In the genomic region with DNA sequence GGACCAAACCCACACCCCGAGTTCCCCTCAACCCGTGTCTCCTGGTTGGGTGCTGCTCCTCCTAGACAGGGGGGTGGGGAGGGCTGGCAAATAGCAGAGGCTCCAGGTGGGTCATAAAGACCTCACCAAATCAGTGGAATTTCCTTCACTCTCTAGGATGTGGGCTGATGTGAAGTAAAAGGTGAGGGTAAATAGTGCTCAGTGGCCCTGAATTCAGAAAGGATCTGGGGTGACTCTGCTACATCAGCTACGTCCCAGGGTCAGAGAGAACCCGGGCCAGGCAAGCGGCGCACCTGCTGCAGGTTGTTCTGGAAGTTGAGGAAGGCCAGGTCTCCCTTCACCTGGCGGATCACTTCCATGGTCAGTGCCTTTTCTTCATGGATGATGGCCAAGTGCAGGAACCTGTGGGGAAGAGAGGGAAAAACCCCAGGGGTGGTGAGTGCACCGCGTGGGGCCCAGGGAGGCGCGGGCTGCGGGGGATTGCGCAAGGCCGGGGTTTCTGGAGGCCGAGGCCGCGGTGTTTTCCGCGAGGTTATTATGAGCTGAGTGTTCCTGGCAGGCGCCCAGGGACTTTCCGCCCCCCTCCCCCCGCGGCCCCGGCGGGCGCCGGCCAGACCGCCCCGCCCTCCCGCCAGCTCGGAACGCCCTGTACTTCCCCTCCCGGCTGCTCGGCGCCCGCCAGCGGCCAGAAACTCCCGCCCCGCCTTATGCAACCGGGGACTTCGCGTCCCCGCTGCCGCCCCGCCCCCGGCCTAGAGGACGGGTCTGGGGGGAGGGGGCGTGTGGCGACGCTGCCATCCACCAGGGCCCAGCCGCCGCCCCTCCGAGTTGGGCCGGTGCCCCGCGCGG, we compare ENCODE assay signal across 8 cellular contexts. TPM values are rescaled to one million over a fixed set of nuclear protein-coding genes. Genes with fewer than 3 reads are reported as not detected.
DNase-seq lines count a peak whose midpoint lies in the region; ATAC-seq and TF ChIP-seq lines count a peak whose summit lies in the region.

No MANE protein-coding gene starts in this region.

- ATAC-seq in GM21717 (IDR thresholded peaks at IDR 0.05; ENCODE audit: unreplicated experiment): peak; percentile 40

- no peaks in the 10 kb centered on the region for H3K27me3 ChIP-seq in mucosa of rectum (ENCODE audit: control insufficient read depth in 2 of 2, insufficient read depth in 2 of 2, low read length in 2 of 2)

- DNase-seq in DMS153 treated with DMSO at 0.1 percent for 48 hours (lab: John Stamatoyannopoulos, UW; ENCODE audit: unreplicated experiment) (peak; percentile 91), OCI-M1 (lab: John Stamatoyannopoulos, UW) (peak; percentile 93), activated T-cell treated with anti-CD3 and anti-CD28 coated beads for 48 hours (ENCODE audit: low read depth) (peak; percentile 96), epithelial cell of proximal tubule (ENCODE audit: low read depth) (no peak)
- DNase-seq in Jurkat, Clone E6-1 (ENCODE audit: low read depth, low spot score): peak; percentile 62
- DNase-seq in stimulated activated CD8-positive, alpha-beta memory T cell treated with anti-CD3 and anti-CD28 coated beads, Interleukin-4, amount 100 ng/mL, for 24 hours (ENCODE audit: low read depth): peak; percentile 93

- TF ChIP-seq CTCF in epithelial cell of proximal tubule (conservative IDR thresholded peaks at IDR 0.05; ENCODE audit: low read depth, low read length): no peak

- peak overlapping the region; percentile 83 for H3K4me3 ChIP-seq in Jurkat, Clone E6-1 (ENCODE audit: low read length)
- peak overlapping the region; percentile 89 for H3K4me3 ChIP-seq in epithelial cell of proximal tubule (ENCODE audit: low read depth, low read length)
- peak overlapping the region; percentile 86 to 92 for H3K4me3 ChIP-seq in mucosa of rectum (ENCODE audit: low read length in 2 of 2)

- H3K36me3 ChIP-seq in mucosa of rectum (ENCODE audit: control insufficient read depth in 2 of 2, insufficient read depth in 2 of 2, low read length in 2 of 2): peaks cover 35 to 38% of the 10 kb centered on the region in 2 donors

- peak overlapping the region; percentile 100 for H3K27ac ChIP-seq in mucosa of rectum (ENCODE audit: low read depth in 2 of 2, low read length in 2 of 2)

- H3K9ac ChIP-seq in mucosa of rectum (ENCODE audit: low read depth in 1 of 2, low read length in 2 of 2): peak overlapping the region; percentile 92 to 100

- H3K4me1 ChIP-seq in mucosa of rectum (ENCODE audit: control insufficient read depth in 2 of 2, insufficient read depth in 2 of 2, low read length in 2 of 2): peaks cover 35 to 40% of the 10 kb centered on the region in 2 donors

- H3K9me3 ChIP-seq in mucosa of rectum (ENCODE audit: control insufficient read depth in 2 of 2, low read length in 2 of 2): no peaks in the 10 kb centered on the region

RNA-seq across cellular contexts. Expression of gene NFKBIA, which starts 0.9 kb away (rescaled TPM):
- 26.4 TPM for polyA plus RNA-seq in Jurkat, Clone E6-1 (2012; ENCODE audit: insufficient read depth, insufficient read length)
- 154 and 203 TPM in 2 replicates for total RNA-seq in epithelial cell of proximal tubule
